In the genomic region with DNA sequence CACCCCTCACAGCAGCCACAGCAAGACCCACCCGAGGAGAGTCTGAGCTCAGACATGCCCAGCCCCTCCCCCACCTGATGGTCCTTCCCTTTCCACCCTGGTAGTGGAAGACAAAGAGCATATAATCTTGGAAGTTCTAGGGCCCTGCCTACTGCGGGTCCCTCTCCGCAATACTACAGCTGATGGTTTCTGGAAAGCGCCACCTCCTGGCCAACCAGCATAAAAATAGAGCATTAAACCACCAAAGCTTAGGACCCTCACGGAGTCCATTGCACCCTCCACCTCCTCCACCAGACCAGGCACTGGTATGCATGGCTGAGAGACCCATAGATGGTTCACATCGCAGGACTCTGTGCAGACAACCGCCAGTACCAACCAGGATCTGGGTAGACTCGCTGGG, we compare ENCODE assay signal across 28 cellular contexts.
A peak's percentile ranks its signal among the peaks of the same experiment; 100 is the strongest.
DNase-seq lines count a peak whose midpoint lies in the region; ATAC-seq and TF ChIP-seq lines count a peak whose summit lies in the region.
"Had no signal": no experiment of that assay in that cellular context is flagged by ENCODE, and none has a peak within 500 bp of the region (broad histone marks: within the 10 kb centered on the region; RNA-seq: fewer than 3 reads in every experiment).

No MANE protein-coding gene starts in this region.

- DNase-seq in AG09319 (ENCODE audit: extremely low read depth, low read depth): no peak
- DNase-seq in GM13976 (ENCODE audit: low spot score): no peak
- peak; percentile 19 for DNase-seq in WERI-Rb-1
- DNase-seq in foreskin keratinocyte: no peak
- DNase-seq in activated CD8-positive, alpha-beta memory T cell treated with anti-CD3 and anti-CD28 coated beads, Interleukin-2, amount 50 U/mL, for 4 hours: no peak
- DNase-seq in effector memory CD4-positive, alpha-beta T cell: no peak
- no peak for DNase-seq in glutamatergic neuron
- DNase-seq in C1 segment of cervical spinal cord (lab: John Stamatoyannopoulos, UW): no peak
- DNase-seq: activated B cell treated with CpG ODN at 0.5 μM for 24 hours; activated CD8-positive, alpha-beta T cell treated with anti-CD3 and anti-CD28 coated beads, Interleukin-2, amount 10 ng/mL, durations not matched to agents 7 days and 5 days; activated naive CD4-positive, alpha-beta T cell treated with anti-CD3 and anti-CD28 coated beads, Interleukin-2, amount 50 U/mL, for 16 hours; activated T-cell treated with anti-CD3 and anti-CD28 coated beads, Interleukin-2, amount 50 U/mL, for 4 hours; cerebellar nuclear complex; foreskin melanocyte; GDM1; left cardiac atrium; mesenchymal stem cell; naive thymus-derived CD4-positive, alpha-beta T cell; NCI-H1694 treated with DMSO at 0.1 percent for 48 hours; NCI-H510A; OCI-M1; pancreas; SIG-M5; T-helper 17 cell; testis had no signal

- H3K27me3 ChIP-seq in WERI-Rb-1 (ENCODE audit: insufficient read depth, low read depth, severe bottlenecking): no peaks in the 10 kb centered on the region
- no peaks in the 10 kb centered on the region for H3K27me3 ChIP-seq in foreskin keratinocyte
- H3K27me3 ChIP-seq in effector memory CD4-positive, alpha-beta T cell (replicated peaks; ENCODE audit: control insufficient read depth, insufficient read depth, low read length, poor library complexity, severe bottlenecking): no peaks in the 10 kb centered on the region
- H3K27me3 ChIP-seq: ascending aorta, pancreas, testis had no signal

- no peak overlapping the region for H3K4me3 ChIP-seq in WERI-Rb-1 (ENCODE audit: low read depth, low read length)
- no peak overlapping the region for H3K4me3 ChIP-seq in effector memory CD4-positive, alpha-beta T cell (ENCODE audit: insufficient read depth, low read depth, low read length, poor library complexity, severe bottlenecking)
- H3K4me3 ChIP-seq: ascending aorta, GM12878, pancreas, testis had no signal

- TF ChIP-seq CTCF in AG09319 (IDR thresholded peaks at IDR 0.05; ENCODE audit: low read depth, low read length) (peak; percentile 8; the same call in 1 of the 2 replicates), GM13976 (IDR thresholded peaks at IDR 0.05; ENCODE audit: borderline replicate concordance, control extremely low read depth, extremely low read depth, insufficient read depth, missing control alignments) (peak; percentile 13), WERI-Rb-1 (IDR thresholded peaks at IDR 0.05; ENCODE audit: low read depth, low read length) (peak; percentile 48), foreskin keratinocyte (conservative IDR thresholded peaks at IDR 0.05) (peak; percentile 12), glutamatergic neuron (IDR thresholded peaks at IDR 0.05; ENCODE audit: partially characterized antibody, unreplicated experiment) (no peak)

- no peak for ATAC-seq in foreskin keratinocyte
- ATAC-seq: activated CD8-positive, alpha-beta T cell treated with anti-CD3 and anti-CD28 coated beads, Interleukin-2, amount 10 ng/mL, durations not matched to agents 7 days and 5 days; activated T-cell treated with anti-CD3 and anti-CD28 coated beads, Interleukin-2, amount 50 U/mL, for 4 hours; GM12878; left cardiac atrium; naive thymus-derived CD4-positive, alpha-beta T cell; pancreas; sciatic nerve; T-helper 17 cell had no signal

- no peaks in the 10 kb centered on the region for H3K4me1 ChIP-seq in foreskin keratinocyte
- H3K4me1 ChIP-seq in effector memory CD4-positive, alpha-beta T cell (ENCODE audit: control insufficient read depth, insufficient read depth, low read length, poor library complexity, severe bottlenecking): no peaks in the 10 kb centered on the region
- H3K4me1 ChIP-seq: ascending aorta, pancreas, testis had no signal

- H3K27me3 Mint-ChIP-seq in glutamatergic neuron (ENCODE audit: unreplicated experiment): no peaks in the 10 kb centered on the region
- H3K27me3 Mint-ChIP-seq: activated B cell treated with CpG ODN at 0.5 μM for 24 hours; naive thymus-derived CD4-positive, alpha-beta T cell; T-helper 17 cell had no signal

- H3K36me3 ChIP-seq in WERI-Rb-1: no peaks in the 10 kb centered on the region
- peaks cover 10% of the 10 kb centered on the region for H3K36me3 ChIP-seq in effector memory CD4-positive, alpha-beta T cell (ENCODE audit: control insufficient read depth, insufficient read depth, low read length)
- H3K36me3 ChIP-seq: pancreas had no signal

- H3K4me3 Mint-ChIP-seq in glutamatergic neuron (ENCODE audit: unreplicated experiment): no peak overlapping the region
- H3K4me3 Mint-ChIP-seq: activated B cell treated with CpG ODN at 0.5 μM for 24 hours; activated CD8-positive, alpha-beta T cell treated with anti-CD3 and anti-CD28 coated beads, Interleukin-2, amount 10 ng/mL, durations not matched to agents 7 days and 5 days; activated T-cell treated with anti-CD3 and anti-CD28 coated beads, Interleukin-2, amount 50 U/mL, for 4 hours; naive thymus-derived CD4-positive, alpha-beta T cell; T-helper 17 cell had no signal

- peaks cover 3% of the 10 kb centered on the region for H3K9me3 Mint-ChIP-seq in glutamatergic neuron (ENCODE audit: unreplicated experiment)
- H3K9me3 Mint-ChIP-seq: activated B cell treated with CpG ODN at 0.5 μM for 24 hours had no signal

- no peak overlapping the region for H3K27ac ChIP-seq in WERI-Rb-1
- H3K27ac ChIP-seq in foreskin keratinocyte: no peak overlapping the region
- no peak overlapping the region for H3K27ac ChIP-seq in effector memory CD4-positive, alpha-beta T cell (ENCODE audit: insufficient read depth, low read length, poor library complexity, severe bottlenecking)
- H3K27ac ChIP-seq: ascending aorta, pancreas, testis had no signal

- peaks cover 12% of the 10 kb centered on the region for H3K36me3 Mint-ChIP-seq in glutamatergic neuron (ENCODE audit: unreplicated experiment)

- no peaks in the 10 kb centered on the region for H3K9me3 ChIP-seq in WERI-Rb-1 (ENCODE audit: severe bottlenecking)
- no peaks in the 10 kb centered on the region for H3K9me3 ChIP-seq in effector memory CD4-positive, alpha-beta T cell (ENCODE audit: control insufficient read depth, low read length)
- H3K9me3 ChIP-seq: ascending aorta, pancreas, testis had no signal

- H3K27ac Mint-ChIP-seq in glutamatergic neuron (ENCODE audit: unreplicated experiment): no peak overlapping the region
- H3K27ac Mint-ChIP-seq: activated B cell treated with CpG ODN at 0.5 μM for 24 hours; activated CD8-positive, alpha-beta T cell treated with anti-CD3 and anti-CD28 coated beads, Interleukin-2, amount 10 ng/mL, durations not matched to agents 7 days and 5 days; naive thymus-derived CD4-positive, alpha-beta T cell; T-helper 17 cell had no signal

- in situ Hi-C loops in GM13976 (cut with MboI; ENCODE audit: low sequenced_read_pairs, unreplicated experiment): no loop called here

- H3K4me1 Mint-ChIP-seq in glutamatergic neuron (ENCODE audit: low read depth, unreplicated experiment): peaks cover 2% of the 10 kb centered on the region
- H3K4me1 Mint-ChIP-seq: activated B cell treated with CpG ODN at 0.5 μM for 24 hours; naive thymus-derived CD4-positive, alpha-beta T cell; T-helper 17 cell had no signal
